ENCODE assay signal across 34 cellular contexts in the genomic region with DNA sequence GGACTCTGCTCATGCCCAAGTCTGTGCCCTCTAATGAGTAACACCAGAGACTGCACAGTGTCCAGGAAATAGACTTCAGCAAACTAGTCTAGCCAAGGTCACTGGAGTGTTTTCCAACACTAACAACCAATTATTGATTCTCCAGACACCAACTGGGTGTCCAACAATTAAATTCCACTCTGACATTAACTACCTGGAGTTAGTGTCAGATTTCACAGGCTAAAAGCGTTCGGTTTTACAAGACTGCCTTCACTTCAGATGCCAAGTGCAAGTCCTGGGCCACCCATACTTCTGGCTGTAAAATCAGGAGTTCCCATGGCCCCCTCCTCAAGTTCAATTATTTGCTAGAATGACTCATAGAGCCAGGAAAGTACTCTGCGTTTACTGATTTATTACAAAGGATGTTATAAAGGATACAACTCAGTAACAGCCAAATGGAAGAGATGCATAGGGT. TPM values are rescaled to one million over a fixed set of nuclear protein-coding genes. Genes with fewer than 3 reads are reported as not detected.
DNase-seq lines count a peak whose midpoint lies in the region; ATAC-seq and TF ChIP-seq lines count a peak whose summit lies in the region.
"Had no signal": no experiment of that assay in that cellular context is flagged by ENCODE, and none has a peak within 500 bp of the region (broad histone marks: within the 10 kb centered on the region; RNA-seq: fewer than 3 reads in every experiment).

No MANE protein-coding gene starts in this region.

- no peaks in the 10 kb centered on the region for H3K9me3 ChIP-seq in body of pancreas
- H3K9me3 ChIP-seq in prostate gland: no peaks in the 10 kb centered on the region
- H3K9me3 ChIP-seq in naive thymus-derived CD4-positive, alpha-beta T cell (ENCODE audit: control insufficient read depth in 2 of 3, low read length in 3 of 3): no peaks in the 10 kb centered on the region
- H3K9me3 ChIP-seq: ascending aorta, gastrocnemius medialis, psoas muscle, thoracic aorta had no signal

- H3K27me3 ChIP-seq in body of pancreas (no peaks in the 10 kb centered on the region), prostate gland (replicated peaks; ENCODE audit: insufficient read depth) (no peaks in the 10 kb centered on the region)
- H3K27me3 ChIP-seq in naive thymus-derived CD4-positive, alpha-beta T cell (ENCODE audit: control insufficient read depth in 2 of 2, insufficient read depth in 2 of 2, low read length in 2 of 2): no peaks in the 10 kb centered on the region
- H3K27me3 ChIP-seq: ascending aorta had no signal

- TF ChIP-seq POLR2A in body of pancreas (IDR thresholded peaks at IDR 0.05) (peak in 1 of 3 donors; percentile 18), prostate gland (IDR thresholded peaks at IDR 0.05) (no peak)

- POLR2A ChIA-PET in naive thymus-derived CD4-positive, alpha-beta T cell (lab: Charles Lee): no interaction called here

- H3K4me3 ChIP-seq in body of pancreas (no peak overlapping the region), prostate gland (no peak overlapping the region)
- H3K4me3 ChIP-seq in naive thymus-derived CD4-positive, alpha-beta T cell (ENCODE audit: low read length): no peak overlapping the region
- H3K4me3 ChIP-seq: ascending aorta, gastrocnemius medialis, hepatocyte, psoas muscle, thoracic aorta had no signal

- TF ChIP-seq CTCF in body of pancreas (IDR thresholded peaks at IDR 0.05) (no peak), prostate gland (IDR thresholded peaks at IDR 0.05) (no peak), CD14-positive monocyte (IDR thresholded peaks at IDR 0.05) (no peak)

- peaks cover 0 to 3% (median 0%) of the 10 kb centered on the region in 11 donors for H3K9me3 Mint-ChIP-seq in naive thymus-derived CD4-positive, alpha-beta T cell
- peaks cover 0 to 3% (median 0%) of the 10 kb centered on the region in 7 donors for H3K9me3 Mint-ChIP-seq in CD14-positive monocyte
- H3K9me3 Mint-ChIP-seq: activated naive CD8-positive, alpha-beta T cell treated with anti-CD3 and anti-CD28 coated beads for 36 hours; CD4-positive, alpha-beta memory T cell; endodermal cell; stimulated activated naive CD8-positive, alpha-beta T cell treated with anti-CD3 and anti-CD28 coated beads, Interleukin-15, Interleukin-2, amounts not matched to agents 100 ng/mL and 50 ng/mL, for 24 hours had no signal

- 7 to 10% methylated on average over 3 of the region's 3 CpGs for whole genome bisulfite sequencing in body of pancreas, 2 donors
- WGBS in prostate gland: 12% methylated on average over 3 of the region's 3 CpGs

- H3K36me3 ChIP-seq in body of pancreas (replicated peaks in 1 of 2; ENCODE audit: insufficient read depth in 1 of 2, low read depth in 2 of 2): no peaks in the 10 kb centered on the region
- H3K36me3 ChIP-seq in prostate gland: no peaks in the 10 kb centered on the region
- no peaks in the 10 kb centered on the region for H3K36me3 ChIP-seq in naive thymus-derived CD4-positive, alpha-beta T cell (ENCODE audit: control insufficient read depth in 2 of 3, insufficient read depth in 3 of 3, low read length in 3 of 3)
- H3K36me3 ChIP-seq: ascending aorta, gastrocnemius medialis, thoracic aorta had no signal

- peaks cover 17% of the 10 kb centered on the region for H3K4me1 ChIP-seq in body of pancreas
- H3K4me1 ChIP-seq in prostate gland (replicated peaks): no peaks in the 10 kb centered on the region
- H3K4me1 ChIP-seq in naive thymus-derived CD4-positive, alpha-beta T cell (ENCODE audit: control insufficient read depth in 2 of 2, insufficient read depth in 2 of 2, low read length in 2 of 2): no peaks in the 10 kb centered on the region
- H3K4me1 ChIP-seq: ascending aorta, gastrocnemius medialis, psoas muscle had no signal

- CTCF ChIA-PET in naive thymus-derived CD4-positive, alpha-beta T cell (lab: Charles Lee): interaction anchor here (0.9 kb wide), 1 partner anchor 153 kb away, joined by 5 read pairs; no protein-coding TSS in a partner anchor

- no peak overlapping the region for H3K27ac Mint-ChIP-seq in naive thymus-derived CD4-positive, alpha-beta T cell
- H3K27ac Mint-ChIP-seq in CD14-positive monocyte: no peak overlapping the region
- H3K27ac Mint-ChIP-seq: activated naive CD8-positive, alpha-beta T cell treated with anti-CD3 and anti-CD28 coated beads for 36 hours; CD4-positive, alpha-beta memory T cell; endodermal cell; stimulated activated naive CD8-positive, alpha-beta T cell treated with anti-CD3 and anti-CD28 coated beads, Interleukin-15, Interleukin-2, amounts not matched to agents 100 ng/mL and 50 ng/mL, for 24 hours had no signal

- H3K4me3 Mint-ChIP-seq in naive thymus-derived CD4-positive, alpha-beta T cell: no peak overlapping the region
- no peak overlapping the region for H3K4me3 Mint-ChIP-seq in CD14-positive monocyte
- H3K4me3 Mint-ChIP-seq: activated naive CD8-positive, alpha-beta T cell treated with anti-CD3 and anti-CD28 coated beads for 36 hours; CD4-positive, alpha-beta memory T cell; endodermal cell; stimulated activated naive CD8-positive, alpha-beta T cell treated with anti-CD3 and anti-CD28 coated beads, Interleukin-15, Interleukin-2, amounts not matched to agents 100 ng/mL and 50 ng/mL, for 24 hours had no signal

- DNase-seq in NCI-H1105 treated with DMSO at 0.1 percent for 48 hours (lab: John Stamatoyannopoulos, UW) (peak; percentile 18), NCI-H1105 (lab: John Stamatoyannopoulos, UW) (no peak), NCI-H146 (lab: John Stamatoyannopoulos, UW) (peak; percentile 59), body of pancreas (peak; percentile 16 to 50 (median 30)), prostate gland (ENCODE audit: low spot score) (peak; percentile 16), CD14-positive monocyte (ENCODE audit: low spot score) (no peak)
- DNase-seq in naive thymus-derived CD4-positive, alpha-beta T cell: no peak
- DNase-seq: activated CD4-positive, alpha-beta T cell treated with anti-CD3 and anti-CD28 coated beads for 4 hours; activated CD8-positive, alpha-beta memory T cell treated with anti-CD3 and anti-CD28 coated beads for 24 hours; activated effector memory CD4-positive, alpha-beta T cell treated with anti-CD3 and anti-CD28 coated beads, Interleukin-2, amount 50 U/mL, for 16 hours; activated naive CD8-positive, alpha-beta T cell treated with anti-CD3 and anti-CD28 coated beads for 36 hours; AML-193; caudate nucleus; CD4-positive, alpha-beta memory T cell; DMS53; endodermal cell; gastrocnemius medialis; KBM-7; left colon; mesenchymal stem cell; NCI-H2029; NCI-H2227 treated with DMSO at 0.1 percent for 48 hours; NK-92 treated with Interleukin-12 subunit alpha and Interleukin-12 subunit beta, amount 100 ng/mL, for 24 hours; psoas muscle; SW 1271; T-helper 9 cell had no signal

- intact Hi-C loops in body of pancreas (cut with DNase I): no loop called here
- intact Hi-C loops in prostate gland (cut with DNase I): no loop called here
- intact Hi-C loops in naive thymus-derived CD4-positive, alpha-beta T cell (cut with micrococcal nuclease): no loop called here
- intact Hi-C loops in CD14-positive monocyte (cut with micrococcal nuclease): no loop called here

- ATAC-seq in body of pancreas (peak; percentile 97), GM21723 (IDR thresholded peaks at IDR 0.05; ENCODE audit: unreplicated experiment) (no peak)
- ATAC-seq in naive thymus-derived CD4-positive, alpha-beta T cell: no peak
- ATAC-seq: gastrocnemius medialis, left colon, psoas muscle had no signal

- peak overlapping the region; percentile 27 to 68 (median 47) for H3K27ac ChIP-seq in body of pancreas
- no peak overlapping the region for H3K27ac ChIP-seq in prostate gland
- no peak overlapping the region for H3K27ac ChIP-seq in naive thymus-derived CD4-positive, alpha-beta T cell (ENCODE audit: low read depth, low read length)
- H3K27ac ChIP-seq: ascending aorta, gastrocnemius medialis, hepatocyte, psoas muscle, thoracic aorta, VCaP had no signal

- peaks cover 0 to 6% (median 0%) of the 10 kb centered on the region in 5 donors for H3K36me3 Mint-ChIP-seq in naive thymus-derived CD4-positive, alpha-beta T cell
- H3K36me3 Mint-ChIP-seq in CD14-positive monocyte: no peaks in the 10 kb centered on the region
- H3K36me3 Mint-ChIP-seq: activated naive CD8-positive, alpha-beta T cell treated with anti-CD3 and anti-CD28 coated beads for 36 hours; CD4-positive, alpha-beta memory T cell had no signal

- H3K4me1 Mint-ChIP-seq in naive thymus-derived CD4-positive, alpha-beta T cell: peaks cover 0 to 7% (median 0%) of the 10 kb centered on the region in 7 donors
- peaks cover 6% of the 10 kb centered on the region for H3K4me1 Mint-ChIP-seq in CD14-positive monocyte
- H3K4me1 Mint-ChIP-seq: CD4-positive, alpha-beta memory T cell; endodermal cell had no signal

- peaks cover 39 to 68% (median 40%) of the 10 kb centered on the region in 5 donors for H3K27me3 Mint-ChIP-seq in naive thymus-derived CD4-positive, alpha-beta T cell
- H3K27me3 Mint-ChIP-seq in CD14-positive monocyte (ENCODE audit: low read depth in 3 of 3): peaks cover 16 to 21% (median 20%) of the 10 kb centered on the region in 3 donors

RNA-seq across cellular contexts. Expression of a gene that starts 20.8 kb away (rescaled TPM):
- total RNA-seq in body of pancreas (not detected), prostate gland (1 to 10 TPM in 1 of 2 donors, not detected in 1; 2.9 TPM)
- total RNA-seq in naive thymus-derived CD4-positive, alpha-beta T cell: not detected
- polyA plus RNA-seq in naive thymus-derived CD4-positive, alpha-beta T cell: not detected
- polyA plus RNA-seq in CD14-positive monocyte: not detected
- total RNA-seq: A172; activated naive CD8-positive, alpha-beta T cell treated with anti-CD3 and anti-CD28 coated beads for 36 hours; ascending aorta; CD4-positive, alpha-beta memory T cell; endodermal cell; G401; gastrocnemius medialis; hepatocyte; left colon had no signal
- polyA plus RNA-seq: CD4-positive, alpha-beta memory T cell had no signal

Comparison
In these comparisons a context has a peak if more than half of its experiments do, and no peak if none do; other contexts are left out.
1. DNase-seq: peak in NCI-H1105 treated with DMSO at 0.1 percent for 48 hours (single experiment), NCI-H146 (single experiment), body of pancreas (4 of 4) and prostate gland (single experiment); none in NCI-H1105 (single experiment), naive thymus-derived CD4-positive, alpha-beta T cell (0 of 9) and CD14-positive monocyte (single experiment).
2. H3K27ac ChIP-seq: peak in body of pancreas (4 of 4); none in prostate gland (0 of 2) and naive thymus-derived CD4-positive, alpha-beta T cell (single experiment).